9 cellular contexts compared by ENCODE assay signal in genomic region chr17:46943511-46944393, GRCh38. TPM values are rescaled to one million over a fixed set of nuclear protein-coding genes. Genes with fewer than 3 reads are reported as not detected.
DNase-seq lines count a peak whose midpoint lies in the region; ATAC-seq and TF ChIP-seq lines count a peak whose summit lies in the region.
"Had no signal": no experiment of that assay in that cellular context is flagged by ENCODE, and none has a peak within 500 bp of the region (broad histone marks: within the 10 kb centered on the region; RNA-seq: fewer than 3 reads in every experiment).

No MANE protein-coding gene starts in this region.

- peak overlapping the region; percentile 37 for H3K27ac Mint-ChIP-seq in activated naive CD4-positive, alpha-beta T cell treated with anti-CD3 and anti-CD28 coated beads, Interleukin-2, amount 10 ng/mL, durations not matched to agents 7 days and 5 days
- no peak overlapping the region for H3K27ac Mint-ChIP-seq in activated CD8-positive, alpha-beta T cell treated with anti-CD3 and anti-CD28 coated beads for 36 hours

- H3K4me1 Mint-ChIP-seq in activated naive CD4-positive, alpha-beta T cell treated with anti-CD3 and anti-CD28 coated beads, Interleukin-2, amount 10 ng/mL, durations not matched to agents 7 days and 5 days = peaks cover 17% of the 10 kb centered on the region
- peaks cover 22% of the 10 kb centered on the region for H3K4me1 Mint-ChIP-seq in activated CD8-positive, alpha-beta T cell treated with anti-CD3 and anti-CD28 coated beads for 36 hours (ENCODE audit: low read depth)

- no peaks in the 10 kb centered on the region for H3K9me3 Mint-ChIP-seq in activated naive CD4-positive, alpha-beta T cell treated with anti-CD3 and anti-CD28 coated beads, Interleukin-2, amount 10 ng/mL, durations not matched to agents 7 days and 5 days
- no peaks in the 10 kb centered on the region for H3K9me3 Mint-ChIP-seq in activated CD8-positive, alpha-beta T cell treated with anti-CD3 and anti-CD28 coated beads for 36 hours

- H3K9me3 ChIP-seq in testis = no peaks in the 10 kb centered on the region

- ATAC-seq in activated CD8-positive, alpha-beta T cell treated with anti-CD3 and anti-CD28 coated beads for 36 hours = peak; percentile 45
- ATAC-seq in HG03095 (IDR thresholded peaks at IDR 0.05; ENCODE audit: unreplicated experiment) = no peak

- WGBS in testis, 2 donors = 28 to 45% methylated on average over 16 to 21 of the region's 21 CpGs

- H3K4me3 Mint-ChIP-seq in activated naive CD4-positive, alpha-beta T cell treated with anti-CD3 and anti-CD28 coated beads, Interleukin-2, amount 10 ng/mL, durations not matched to agents 7 days and 5 days = no peak overlapping the region
- no peak overlapping the region for H3K4me3 Mint-ChIP-seq in activated CD8-positive, alpha-beta T cell treated with anti-CD3 and anti-CD28 coated beads for 36 hours

- peaks cover 18% of the 10 kb centered on the region for H3K36me3 Mint-ChIP-seq in activated naive CD4-positive, alpha-beta T cell treated with anti-CD3 and anti-CD28 coated beads, Interleukin-2, amount 10 ng/mL, durations not matched to agents 7 days and 5 days
- peaks cover 14% of the 10 kb centered on the region for H3K36me3 Mint-ChIP-seq in activated CD8-positive, alpha-beta T cell treated with anti-CD3 and anti-CD28 coated beads for 36 hours (ENCODE audit: low read depth)

- no peak overlapping the region for H3K4me3 ChIP-seq in testis

- CTCF ChIA-PET in activated naive CD4-positive, alpha-beta T cell treated with anti-CD3 and anti-CD28 coated beads, Interleukin-2, amount 10 ng/mL, durations not matched to agents 7 days and 5 days (lab: Charles Lee) = interaction anchor here (1.1 to 3.4 kb wide), 3 partner anchors 16 to 57 kb away, joined by 3 to 31 read pairs (median 3); no protein-coding TSS in a partner anchor
- CTCF ChIA-PET in activated CD8-positive, alpha-beta T cell treated with anti-CD3 and anti-CD28 coated beads for 36 hours (lab: Charles Lee) = interaction anchor here (2.0 to 5.8 kb wide), 7 partner anchors 8 to 101 kb away, joined by 8 to 45 read pairs (median 13); no protein-coding TSS in a partner anchor

- H3K27me3 ChIP-seq in testis = no peaks in the 10 kb centered on the region

- H3K4me1 ChIP-seq in testis = peaks cover 14% of the 10 kb centered on the region

- no peak for TF ChIP-seq POLR2A in testis (IDR thresholded peaks at IDR 0.05)

- H3K27me3 Mint-ChIP-seq in activated naive CD4-positive, alpha-beta T cell treated with anti-CD3 and anti-CD28 coated beads, Interleukin-2, amount 10 ng/mL, durations not matched to agents 7 days and 5 days = no peaks in the 10 kb centered on the region
- no peaks in the 10 kb centered on the region for H3K27me3 Mint-ChIP-seq in activated CD8-positive, alpha-beta T cell treated with anti-CD3 and anti-CD28 coated beads for 36 hours

- no peaks in the 10 kb centered on the region for H3K36me3 ChIP-seq in testis (ENCODE audit: low read depth, missing control alignments)

- intact Hi-C loops in activated CD8-positive, alpha-beta T cell treated with anti-CD3 and anti-CD28 coated beads for 36 hours (cut with micrococcal nuclease) = loop anchor here (5.0 kb wide), 2 partner anchors 59 to 101 kb away; no protein-coding TSS in a partner anchor
- intact Hi-C loops in testis (cut with DNase I; ENCODE audit: low total_unique reads) = no loop called here

- no peak for DNase-seq in activated naive CD4-positive, alpha-beta T cell treated with anti-CD3 and anti-CD28 coated beads, Interleukin-2, amount 10 ng/mL, durations not matched to agents 7 days and 5 days
- no peak for DNase-seq in activated naive CD4-positive, alpha-beta T cell treated with Interleukin-2 at 50 U/mL for 16 hours
- DNase-seq in activated CD8-positive, alpha-beta T cell treated with anti-CD3 and anti-CD28 coated beads for 36 hours = peak; percentile 41
- DNase-seq in iris pigment epithelial cell (ENCODE audit: low read depth) (peak; percentile 28), testis (peak; percentile 62), mesenteric fat pad (ENCODE audit: low spot score) (no peak), NCI-H187 treated with DMSO at 0.1 percent for 48 hours (lab: John Stamatoyannopoulos, UW) (no peak)
- DNase-seq: MV-4-11 had no signal

- TF ChIP-seq CTCF in activated CD8-positive, alpha-beta T cell treated with anti-CD3 and anti-CD28 coated beads for 36 hours (IDR thresholded peaks at IDR 0.05) = no peak
- TF ChIP-seq CTCF in testis (IDR thresholded peaks at IDR 0.05) = no peak

- no peak overlapping the region for H3K27ac ChIP-seq in testis

- POLR2A ChIA-PET in activated CD8-positive, alpha-beta T cell treated with anti-CD3 and anti-CD28 coated beads for 36 hours (lab: Charles Lee) = interaction anchor here (0.5 kb wide), 1 partner anchor 124 kb away, joined by 4 read pairs; no protein-coding TSS in a partner anchor

RNA-seq across cellular contexts. Expression of gene GOSR2, which starts 20.8 kb away (rescaled TPM):
- total RNA-seq in activated CD8-positive, alpha-beta T cell treated with anti-CD3 and anti-CD28 coated beads for 36 hours = 10 to 100 TPM; 44.8 to 50.0 TPM
- total RNA-seq in testis (10 to 100 TPM; 72.2 to 92.8 TPM), mesenteric fat pad (60.8 TPM)
- 92.4 TPM for polyA plus RNA-seq in testis (ENCODE audit: insufficient read depth, low read depth, low replicate concordance)

RNA-seq across cellular contexts. Expression of gene RPRML, which starts 35.3 kb away (rescaled TPM):
- not detected for total RNA-seq in activated CD8-positive, alpha-beta T cell treated with anti-CD3 and anti-CD28 coated beads for 36 hours
- total RNA-seq in testis (not detected), mesenteric fat pad (not detected)
- not detected for polyA plus RNA-seq in testis (ENCODE audit: insufficient read depth, low read depth, low replicate concordance)

Comparison
In these comparisons a context has a peak if more than half of its experiments do, and no peak if none do; other contexts are left out.
1. DNase-seq: peak in activated CD8-positive, alpha-beta T cell treated with anti-CD3 and anti-CD28 coated beads for 36 hours (single experiment), iris pigment epithelial cell (single experiment) and testis (single experiment); none in activated naive CD4-positive, alpha-beta T cell treated with anti-CD3 and anti-CD28 coated beads, Interleukin-2, amount 10 ng/mL, durations not matched to agents 7 days and 5 days (single experiment), activated naive CD4-positive, alpha-beta T cell treated with Interleukin-2 at 50 U/mL for 16 hours (single experiment), mesenteric fat pad (single experiment) and NCI-H187 treated with DMSO at 0.1 percent for 48 hours (single experiment).